Comparison of ENCODE assay signal across 12 cellular contexts in genomic region chr12:54051916-54052744, GRCh38. TPM values are rescaled to one million over a fixed set of nuclear protein-coding genes. Genes with fewer than 3 reads are reported as not detected.
DNase-seq lines count a peak whose midpoint lies in the region; ATAC-seq lines count a peak whose summit lies in the region.
"Had no signal": no experiment of that assay in that cellular context is flagged by ENCODE, and none has a peak within 500 bp of the region (broad histone marks: within the 10 kb centered on the region; RNA-seq: fewer than 3 reads in every experiment).

No MANE protein-coding gene starts in this region.

- H3K9ac ChIP-seq in subcutaneous abdominal adipose tissue (ENCODE audit: low read length in 5 of 5), result peak overlapping the region in 1 of 5 donors; percentile 59
- H3K9ac ChIP-seq: BLaER1 had no signal

- H3K36me3 Mint-ChIP-seq in activated CD4-positive, alpha-beta T cell treated with anti-CD3 and anti-CD28 coated beads, Interleukin-2, amount 10 ng/mL, durations not matched to agents 7 days and 5 days (ENCODE audit: low read depth), result peaks cover 3% of the 10 kb centered on the region

- peaks cover 93% of the 10 kb centered on the region for H3K27me3 Mint-ChIP-seq in activated CD4-positive, alpha-beta T cell treated with anti-CD3 and anti-CD28 coated beads, Interleukin-2, amount 10 ng/mL, durations not matched to agents 7 days and 5 days

- H3K27ac Mint-ChIP-seq in activated CD4-positive, alpha-beta T cell treated with anti-CD3 and anti-CD28 coated beads, Interleukin-2, amount 10 ng/mL, durations not matched to agents 7 days and 5 days, result no peak overlapping the region

- intact Hi-C loops in left colon (cut with DNase I, micrococcal nuclease), result no loop called here

- no peaks in the 10 kb centered on the region for H3K9me3 Mint-ChIP-seq in activated CD4-positive, alpha-beta T cell treated with anti-CD3 and anti-CD28 coated beads, Interleukin-2, amount 10 ng/mL, durations not matched to agents 7 days and 5 days

- H3K4me1 Mint-ChIP-seq in activated CD4-positive, alpha-beta T cell treated with anti-CD3 and anti-CD28 coated beads, Interleukin-2, amount 10 ng/mL, durations not matched to agents 7 days and 5 days, result peaks cover 29% of the 10 kb centered on the region

- H3K27me3 ChIP-seq in SJCRH30 (no peaks in the 10 kb centered on the region), subcutaneous abdominal adipose tissue (ENCODE audit: control insufficient read depth in 5 of 5, insufficient read depth in 4 of 5, low read length in 5 of 5) (peaks cover 0 to 28% (median 11%) of the 10 kb centered on the region in 5 donors)

- no peak for DNase-seq in activated CD4-positive, alpha-beta T cell treated with anti-CD3 and anti-CD28 coated beads, Interleukin-2, amount 10 ng/mL, durations not matched to agents 7 days and 5 days
- no peak for DNase-seq in activated CD4-positive, alpha-beta T cell treated with anti-CD3 and anti-CD28 coated beads for 1 hour
- no peak for DNase-seq in SJCRH30
- peak in 1 of 2 donors; percentile 45 for DNase-seq in left colon
- DNase-seq in NCI-H2107 treated with DMSO at 0.1 percent for 48 hours (lab: John Stamatoyannopoulos, UW; ENCODE audit: unreplicated experiment), result no peak
- no peak for DNase-seq in GF-D8 (lab: John Stamatoyannopoulos, UW)
- DNase-seq: cerebellar nuclear complex, IMR-90, psoas muscle had no signal

- H3K4me3 ChIP-seq in SJCRH30, result no peak overlapping the region; the same call in 1 of the 2 replicates
- peak overlapping the region; percentile 2 to 49 (median 44) for H3K4me3 ChIP-seq in subcutaneous abdominal adipose tissue (ENCODE audit: low read depth in 1 of 5, low read length in 5 of 5)
- H3K4me3 ChIP-seq: BLaER1 had no signal

- peak overlapping the region; percentile 26 for H3K4me3 Mint-ChIP-seq in activated CD4-positive, alpha-beta T cell treated with anti-CD3 and anti-CD28 coated beads, Interleukin-2, amount 10 ng/mL, durations not matched to agents 7 days and 5 days

- POLR2A ChIA-PET in activated CD4-positive, alpha-beta T cell treated with anti-CD3 and anti-CD28 coated beads, Interleukin-2, amount 10 ng/mL, durations not matched to agents 7 days and 5 days (lab: Charles Lee), result no interaction called here

- H3K27ac ChIP-seq in SJCRH30 (peak overlapping the region; percentile 69), subcutaneous abdominal adipose tissue (ENCODE audit: low read depth, low read length) (peak overlapping the region; percentile 23)
- H3K27ac ChIP-seq: BLaER1, psoas muscle had no signal

- CTCF ChIA-PET in activated CD4-positive, alpha-beta T cell treated with anti-CD3 and anti-CD28 coated beads, Interleukin-2, amount 10 ng/mL, durations not matched to agents 7 days and 5 days (lab: Charles Lee), result interaction anchor here (0.6 to 4.7 kb wide), 10 partner anchors 20 to 1150 kb away, joined by 3 to 25 read pairs (median 4); partner anchors contain the start of genes HOXC10 and HOXC5

- ATAC-seq in left colon (peak; percentile 90), HG02571 (IDR thresholded peaks at IDR 0.05; ENCODE audit: unreplicated experiment) (no peak)

- H3K9me3 ChIP-seq in SJCRH30 (replicated peaks) (no peaks in the 10 kb centered on the region), subcutaneous abdominal adipose tissue (ENCODE audit: control insufficient read depth in 5 of 5, low read length in 5 of 5) (no peaks in the 10 kb centered on the region)
- H3K9me3 ChIP-seq: psoas muscle had no signal

- H3K36me3 ChIP-seq in SJCRH30 (no peaks in the 10 kb centered on the region), subcutaneous abdominal adipose tissue (ENCODE audit: control insufficient read depth in 5 of 5, insufficient read depth in 5 of 5, low read length in 5 of 5) (no peaks in the 10 kb centered on the region)
- H3K36me3 ChIP-seq: BLaER1 had no signal

- H3K4me1 ChIP-seq in SJCRH30, result peaks cover 3% of the 10 kb centered on the region; the same call in 1 of the 2 replicates
- H3K4me1 ChIP-seq in subcutaneous abdominal adipose tissue (ENCODE audit: control insufficient read depth in 5 of 5, insufficient read depth in 5 of 5, low read length in 5 of 5), result peaks cover 2 to 28% (median 23%) of the 10 kb centered on the region in 5 donors
- H3K4me1 ChIP-seq: BLaER1, psoas muscle had no signal

RNA-seq across cellular contexts. Expression of gene HOXC4, which starts 1.5 kb away (rescaled TPM):
- not detected for total RNA-seq in activated CD4-positive, alpha-beta T cell treated with anti-CD3 and anti-CD28 coated beads, Interleukin-2, amount 10 ng/mL, durations not matched to agents 7 days and 5 days
- total RNA-seq in SJCRH30 (2014; rRNA removed; shearing (Covaris generic)), result 4.7 and 6.3 TPM in 2 replicates
- total RNA-seq in left colon, result under 1 TPM in 1 of 2 donors, not detected in 1; 0.18 TPM

RNA-seq across cellular contexts. Expression of gene HOXC5, which starts 19.3 kb away (rescaled TPM):
- not detected for total RNA-seq in activated CD4-positive, alpha-beta T cell treated with anti-CD3 and anti-CD28 coated beads, Interleukin-2, amount 10 ng/mL, durations not matched to agents 7 days and 5 days
- not detected in 2 replicates for total RNA-seq in SJCRH30 (2014; rRNA removed; shearing (Covaris generic))
- not detected for total RNA-seq in left colon
- total RNA-seq: IMR-90 had no signal

RNA-seq across cellular contexts. Expression of gene HOXC6, which starts 23.9 kb away (rescaled TPM):
- total RNA-seq in activated CD4-positive, alpha-beta T cell treated with anti-CD3 and anti-CD28 coated beads, Interleukin-2, amount 10 ng/mL, durations not matched to agents 7 days and 5 days, result not detected
- total RNA-seq in SJCRH30 (2014; rRNA removed; shearing (Covaris generic)), result 1.3 and 2.2 TPM in 2 replicates
- total RNA-seq in left colon, result not detected
- total RNA-seq: IMR-90 had no signal

RNA-seq across cellular contexts. Expression of gene HOXC8, which starts 43.3 kb away (rescaled TPM):
- not detected for total RNA-seq in activated CD4-positive, alpha-beta T cell treated with anti-CD3 and anti-CD28 coated beads, Interleukin-2, amount 10 ng/mL, durations not matched to agents 7 days and 5 days
- 0.05 TPM in 1 of 2 replicates, not detected in the other for total RNA-seq in SJCRH30 (2014; rRNA removed; shearing (Covaris generic))
- not detected for total RNA-seq in left colon

RNA-seq across cellular contexts. Expression of gene HOXC9, which starts 52.2 kb away (rescaled TPM):
- total RNA-seq in activated CD4-positive, alpha-beta T cell treated with anti-CD3 and anti-CD28 coated beads, Interleukin-2, amount 10 ng/mL, durations not matched to agents 7 days and 5 days, result not detected
- total RNA-seq in SJCRH30 (2014; rRNA removed; shearing (Covaris generic)), result 5.6 and 7.1 TPM in 2 replicates
- not detected for total RNA-seq in left colon
- total RNA-seq: IMR-90 had no signal
